Comparison of ENCODE assay signal across 8 cellular contexts in the genomic region with DNA sequence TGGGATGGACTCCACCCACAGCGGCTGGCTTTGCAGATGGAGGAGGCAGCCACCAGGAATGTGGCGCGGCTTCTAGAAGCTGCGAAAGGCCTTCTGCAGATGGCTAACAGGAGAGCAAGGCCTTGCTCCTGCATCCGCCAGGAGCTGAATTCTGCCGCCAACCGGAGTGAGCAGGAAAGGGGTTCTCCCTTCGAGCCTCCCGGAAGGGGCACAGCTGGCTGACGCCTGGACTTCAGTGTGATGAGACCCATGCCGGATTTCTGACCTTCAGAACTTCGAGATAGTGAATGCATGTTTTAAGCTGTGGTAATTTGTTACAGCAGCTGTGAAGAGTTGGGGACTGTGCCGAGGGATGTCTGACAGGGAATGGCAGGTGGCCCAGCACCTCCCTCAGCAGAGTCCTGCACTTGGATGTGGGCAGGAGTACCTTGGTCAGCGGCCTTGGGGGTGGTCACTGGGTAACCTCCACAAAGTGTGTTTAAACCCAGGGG. TPM values are rescaled to one million over a fixed set of nuclear protein-coding genes. Genes with fewer than 3 reads are reported as not detected.
A peak's percentile ranks its signal among the peaks of the same experiment; 100 is the strongest.
DNase-seq lines count a peak whose midpoint lies in the region; ATAC-seq and TF ChIP-seq lines count a peak whose summit lies in the region.

No MANE protein-coding gene starts in this region.

- H3K27me3 ChIP-seq in muscle layer of duodenum (ENCODE audit: low read depth, low read length) = no peaks in the 10 kb centered on the region

- DNase-seq in activated T-cell treated with anti-CD3 and anti-CD28 coated beads, Interleukin-2, amount 50 U/mL, for 72 hours = no peak
- no peak for DNase-seq in activated T-cell treated with anti-CD3 and anti-CD28 coated beads, Interleukin-2, amount 50 U/mL, for 48 hours
- DNase-seq in chondrocyte (ENCODE audit: low spot score) (peak; percentile 75), type B pancreatic cell (ENCODE audit: extremely low spot score, unreplicated experiment) (no peak), HK-2 (ENCODE audit: unreplicated experiment) (no peak)
- DNase-seq in stimulated activated CD4-positive, alpha-beta T cell treated with anti-CD3 and anti-CD28 coated beads, Interleukin-15, amount 100 ng/mL, for 24 hours = no peak

- peak overlapping the region in 1 of 2 donors; percentile 76 for H3K4me3 Mint-ChIP-seq in activated T-cell treated with anti-CD3 and anti-CD28 coated beads, Interleukin-2, amount 50 U/mL, for 72 hours
- no peak overlapping the region for H3K4me3 Mint-ChIP-seq in chondrocyte (ENCODE audit: unreplicated experiment)
- H3K4me3 Mint-ChIP-seq in type B pancreatic cell = no peak overlapping the region

- H3K27ac ChIP-seq in muscle layer of duodenum (ENCODE audit: low read length) = peak overlapping the region; percentile 71

- peaks cover 18 to 19% of the 10 kb centered on the region in 2 donors for H3K4me1 ChIP-seq in muscle layer of duodenum (ENCODE audit: control insufficient read depth in 1 of 2, insufficient read depth in 2 of 2, low read length in 2 of 2)

- H3K36me3 ChIP-seq in muscle layer of duodenum (ENCODE audit: control insufficient read depth in 1 of 2, insufficient read depth in 2 of 2, low read length in 2 of 2) = no peaks in the 10 kb centered on the region

- H3K4me3 ChIP-seq in muscle layer of duodenum (ENCODE audit: low read depth in 1 of 2, low read length in 2 of 2) = no peak overlapping the region

- ATAC-seq in activated T-cell treated with anti-CD3 and anti-CD28 coated beads, Interleukin-2, amount 50 U/mL, for 72 hours (replicated peaks in 1 of 2) = no peak
- no peak for ATAC-seq in HG03565 (IDR thresholded peaks at IDR 0.05; ENCODE audit: unreplicated experiment)

- peaks cover 66% of the 10 kb centered on the region for H3K4me1 Mint-ChIP-seq in activated T-cell treated with anti-CD3 and anti-CD28 coated beads, Interleukin-2, amount 50 U/mL, for 72 hours (ENCODE audit: low read depth)
- H3K4me1 Mint-ChIP-seq in chondrocyte (ENCODE audit: low read depth) (peaks cover 37% of the 10 kb centered on the region), type B pancreatic cell (ENCODE audit: unreplicated experiment) (peaks cover 31% of the 10 kb centered on the region)

- peak overlapping the region; percentile 93 for H3K27ac Mint-ChIP-seq in activated T-cell treated with anti-CD3 and anti-CD28 coated beads, Interleukin-2, amount 50 U/mL, for 72 hours
- no peak overlapping the region for H3K27ac Mint-ChIP-seq in chondrocyte (ENCODE audit: unreplicated experiment)
- peak overlapping the region; percentile 37 for H3K27ac Mint-ChIP-seq in type B pancreatic cell

- H3K9me3 ChIP-seq in muscle layer of duodenum (ENCODE audit: control insufficient read depth in 1 of 2, low read length in 2 of 2) = no peaks in the 10 kb centered on the region

- no peaks in the 10 kb centered on the region for H3K9me3 Mint-ChIP-seq in activated T-cell treated with anti-CD3 and anti-CD28 coated beads, Interleukin-2, amount 50 U/mL, for 72 hours
- no peaks in the 10 kb centered on the region for H3K9me3 Mint-ChIP-seq in chondrocyte (ENCODE audit: low read depth)
- H3K9me3 Mint-ChIP-seq in type B pancreatic cell = no peaks in the 10 kb centered on the region

- H3K36me3 Mint-ChIP-seq in activated T-cell treated with anti-CD3 and anti-CD28 coated beads, Interleukin-2, amount 50 U/mL, for 72 hours (ENCODE audit: insufficient read depth in 2 of 2) = peaks cover 0 to 2% of the 10 kb centered on the region in 2 donors
- H3K36me3 Mint-ChIP-seq in chondrocyte (ENCODE audit: low read depth) (no peaks in the 10 kb centered on the region), type B pancreatic cell (no peaks in the 10 kb centered on the region)

- no peaks in the 10 kb centered on the region for H3K27me3 Mint-ChIP-seq in activated T-cell treated with anti-CD3 and anti-CD28 coated beads, Interleukin-2, amount 50 U/mL, for 72 hours (ENCODE audit: low read depth)
- H3K27me3 Mint-ChIP-seq in chondrocyte (ENCODE audit: low read depth) = no peaks in the 10 kb centered on the region
- H3K27me3 Mint-ChIP-seq in type B pancreatic cell = no peaks in the 10 kb centered on the region

- TF ChIP-seq CTCF in chondrocyte (IDR thresholded peaks at IDR 0.05) = no peak
- no peak for TF ChIP-seq CTCF in type B pancreatic cell (conservative IDR thresholded peaks at IDR 0.05)

RNA-seq across cellular contexts. Expression of a gene that starts 7.7 kb away (rescaled TPM):
- 10 to 100 TPM; 29.5 to 34.8 TPM for total RNA-seq in activated T-cell treated with anti-CD3 and anti-CD28 coated beads, Interleukin-2, amount 50 U/mL, for 72 hours
- total RNA-seq in chondrocyte = 18.9 to 21.1 TPM (median 18.9 TPM) in 3 replicates
- total RNA-seq in type B pancreatic cell (ENCODE audit: low replicate concordance) = 16.2 and 24.6 TPM in 2 replicates

RNA-seq across cellular contexts. Expression of a gene that starts 32.1 kb away (rescaled TPM):
- 10 to 100 TPM; 38.6 to 53.1 TPM for total RNA-seq in activated T-cell treated with anti-CD3 and anti-CD28 coated beads, Interleukin-2, amount 50 U/mL, for 72 hours
- total RNA-seq in chondrocyte = 28.8 to 31.8 TPM (median 29.2 TPM) in 3 replicates
- total RNA-seq in type B pancreatic cell (ENCODE audit: low replicate concordance) = 43.3 and 67.5 TPM in 2 replicates
